10 cellular contexts compared by ENCODE assay signal in genomic region chr11:64035581-64035980, GRCh38. TPM values are rescaled to one million over a fixed set of nuclear protein-coding genes. Genes with fewer than 3 reads are reported as not detected.
DNase-seq lines count a peak whose midpoint lies in the region; ATAC-seq and TF ChIP-seq lines count a peak whose summit lies in the region.
"Had no signal": no experiment of that assay in that cellular context is flagged by ENCODE, and none has a peak within 500 bp of the region (broad histone marks: within the 10 kb centered on the region; RNA-seq: fewer than 3 reads in every experiment).

FLRT1 (plus strand) TSS chr11:64035931; CDS start chr11:64116268, 80,337 bp downstream.

- ATAC-seq in activated T-cell treated with anti-CD3 and anti-CD28 coated beads, Interleukin-2, amount 50 U/mL, for 4 hours = peak; percentile 26 to 31
- ATAC-seq in mucosa of descending colon = no peak

- no peaks in the 10 kb centered on the region for H3K79me2 ChIP-seq in mammary epithelial cell (ENCODE audit: insufficient read depth, low read length)

- BruUV-seq in mammary epithelial cell (replicated peaks; lab: Mats Ljungman, UMichigan) = no TSS peak

- peak within 1 kb of the TSS in 1 of 3 experiments; percentile 28 for H3K4me3 ChIP-seq in mammary epithelial cell (replicated peaks in 1 of 3; ENCODE audit: insufficient read depth in 1 of 3, low read depth in 2 of 3, low read length in 3 of 3)
- peak within 1 kb of the TSS; percentile 37 for H3K4me3 ChIP-seq in mesodermal cell (ENCODE audit: extremely low read depth, insufficient read depth, low read length, poor library complexity, severe bottlenecking)
- peak within 1 kb of the TSS; percentile 42 for H3K4me3 ChIP-seq in urinary bladder (ENCODE audit: low read depth, low read length)
- no peak within 1 kb of the TSS for H3K4me3 ChIP-seq in mucosa of descending colon

- no CpG with 5 or more reads among the region's 66 CpGs for WGBS in mammary epithelial cell (ENCODE audit: low coverage, missing lambda C conversion rate)
- WGBS in mesodermal cell (ENCODE audit: insufficient coverage in 2 of 2), 2 experiments = 0% methylated on average over 3 to 25 of the region's 66 CpGs
- WGBS in urinary bladder = 1% methylated on average over 51 of the region's 66 CpGs

- intact Hi-C loops in mammary epithelial cell (cut with micrococcal nuclease) (no loop called here), mucosa of descending colon (cut with DNase I, micrococcal nuclease) (no loop called here)

- H3K4me3 Mint-ChIP-seq in activated T-cell treated with anti-CD3 and anti-CD28 coated beads, Interleukin-2, amount 50 U/mL, for 4 hours = peak within 1 kb of the TSS; percentile 65

- H3K36me3 Mint-ChIP-seq in activated T-cell treated with anti-CD3 and anti-CD28 coated beads, Interleukin-2, amount 50 U/mL, for 4 hours (ENCODE audit: insufficient read depth) = no peaks in the 10 kb centered on the region

- TF ChIP-seq CTCF in mammary epithelial cell (conservative IDR thresholded peaks at IDR 0.05 in 1 of 2, IDR thresholded peaks at IDR 0.05 in 1 of 2; ENCODE audit: extremely low read depth in 1 of 2, insufficient read depth in 1 of 2, low read depth in 1 of 2, low read length in 2 of 2) = no peak
- no peak for TF ChIP-seq CTCF in mucosa of descending colon (IDR thresholded peaks at IDR 0.05)

- no peak within 1 kb of the TSS for H3K9ac ChIP-seq in mammary epithelial cell (ENCODE audit: insufficient read depth, low read length)

- no peaks in the 10 kb centered on the region for H3K9me3 ChIP-seq in mammary epithelial cell (replicated peaks; ENCODE audit: insufficient read depth, low read length)
- no peaks in the 10 kb centered on the region for H3K9me3 ChIP-seq in mesodermal cell (ENCODE audit: control insufficient read depth, low read length)
- no peaks in the 10 kb centered on the region for H3K9me3 ChIP-seq in mucosa of descending colon

- H3K27ac ChIP-seq in mammary epithelial cell (ENCODE audit: insufficient read depth, low read depth, low read length) (no peak within 1 kb of the TSS), mesodermal cell (ENCODE audit: low read depth, low read length, severe bottlenecking) (no peak within 1 kb of the TSS), urinary bladder (ENCODE audit: low read depth) (no peak within 1 kb of the TSS)

- H3K4me1 ChIP-seq in mammary epithelial cell (ENCODE audit: insufficient read depth, low read length) (peaks cover 4% of the 10 kb centered on the region), mesodermal cell (ENCODE audit: control insufficient read depth, insufficient read depth, low read length, poor library complexity, severe bottlenecking) (peaks cover 3% of the 10 kb centered on the region), urinary bladder (ENCODE audit: insufficient read depth) (no peaks in the 10 kb centered on the region), mucosa of descending colon (ENCODE audit: low read depth) (peaks cover 10% of the 10 kb centered on the region)

- no peak for DNase-seq in activated T-cell treated with anti-CD3 and anti-CD28 coated beads, Interleukin-2, amount 50 U/mL, for 4 hours
- no peak for DNase-seq in activated T-cell treated with anti-CD3 and anti-CD28 coated beads, Interleukin-2, amount 50 U/mL, for 48 hours
- no peak for DNase-seq in mammary epithelial cell
- no peak for DNase-seq in mucosa of descending colon
- no peak for DNase-seq in activated naive CD4-positive, alpha-beta T cell treated with anti-CD3 and anti-CD28 coated beads, Interleukin-2, amount 50 U/mL, for 16 hours
- DNase-seq in NCI-H1048 (lab: John Stamatoyannopoulos, UW) = no peak
- DNase-seq: amniotic stem cell had no signal

- in situ Hi-C loops in mammary epithelial cell (cut with MboI; ENCODE audit: low sequenced_read_pairs in 2 of 2) = no loop called here

- H3K36me3 ChIP-seq in mammary epithelial cell (ENCODE audit: insufficient read depth, low read length) = no peaks in the 10 kb centered on the region
- H3K36me3 ChIP-seq in mesodermal cell (ENCODE audit: control insufficient read depth, insufficient read depth, low read length) = no peaks in the 10 kb centered on the region
- H3K36me3 ChIP-seq in urinary bladder (ENCODE audit: insufficient read depth) = no peaks in the 10 kb centered on the region
- no peaks in the 10 kb centered on the region for H3K36me3 ChIP-seq in mucosa of descending colon (ENCODE audit: low read depth)

- dilution Hi-C loops in mammary epithelial cell (cut with HindIII; ENCODE audit: low sequenced_read_pairs) = no loop called here

- H3K4me2 ChIP-seq in mammary epithelial cell (ENCODE audit: insufficient read depth, low read depth, low read length) = peak within 1 kb of the TSS; percentile 68

- no peak within 1 kb of the TSS for H2AFZ ChIP-seq in mammary epithelial cell (ENCODE audit: low read depth, low read length)

- peaks cover 5% of the 10 kb centered on the region for H4K20me1 ChIP-seq in mammary epithelial cell (ENCODE audit: insufficient read depth, low read length)

- no peaks in the 10 kb centered on the region for H3K9me3 Mint-ChIP-seq in activated T-cell treated with anti-CD3 and anti-CD28 coated beads, Interleukin-2, amount 50 U/mL, for 4 hours

- peaks cover 33% of the 10 kb centered on the region for H3K27me3 ChIP-seq in mammary epithelial cell (ENCODE audit: insufficient read depth, low read length)

- H3K4me1 Mint-ChIP-seq in activated T-cell treated with anti-CD3 and anti-CD28 coated beads, Interleukin-2, amount 50 U/mL, for 4 hours (ENCODE audit: low read depth) = peaks cover 9% of the 10 kb centered on the region

- CTCF ChIA-PET in mammary epithelial cell (lab: Charles Lee; ENCODE audit: low non-redundant PET) = no interaction called here

- H3K27me3 Mint-ChIP-seq in activated T-cell treated with anti-CD3 and anti-CD28 coated beads, Interleukin-2, amount 50 U/mL, for 4 hours (ENCODE audit: low read depth) = peaks cover 37% of the 10 kb centered on the region

RNA-seq across cellular contexts. Expression of gene FLRT1, which starts in this region (rescaled TPM):
- not detected for total RNA-seq in activated T-cell treated with anti-CD3 and anti-CD28 coated beads, Interleukin-2, amount 50 U/mL, for 4 hours
- total RNA-seq in mammary epithelial cell (under 1 TPM; 0.16 to 0.33 TPM), urinary bladder (1.7 TPM), mucosa of descending colon (1 to 10 TPM in 1 of 3 donors, under 1 TPM in 2; 0.31 to 8.9 (median 0.38) TPM)
- polyA plus RNA-seq in mammary epithelial cell (0.02 TPM), urinary bladder (0.66 TPM)
- not detected for polyA minus RNA-seq in mammary epithelial cell
- polyA plus RNA-seq in mesodermal cell (2013, experiment 1 of 2) = 0.63 TPM
- 0.51 TPM for polyA plus RNA-seq in mesodermal cell (2013, experiment 2 of 2)
- total RNA-seq: pulmonary artery endothelial cell had no signal

Comparison
In these comparisons a context has a peak if more than half of its experiments do, and no peak if none do; other contexts are left out.
1. Peak in ATAC-seq in activated T-cell treated with anti-CD3 and anti-CD28 coated beads, Interleukin-2, amount 50 U/mL, for 4 hours; RNA of the gene not detected or under 1 TPM.